In genomic region chr2:181656450-181657261, GRCh38 we compare ENCODE assay signal across 1 cellular context.
TF ChIP-seq lines count a peak whose summit lies in the region.

TSS of gene CERKL (minus strand) at chr2:181657105. CDS start at chr2:181657006, 99 bp downstream.

TF ChIP-seq in SK-N-SH, 30 proteins besides CTCF, POLR2A, EP300 and RAD21 (continued from another document):
- TF ChIP-seq USF1 (IDR thresholded peaks at IDR 0.05; ENCODE audit: borderline replicate concordance, low read depth) (no peak), EZH2phosphoT487 (IDR thresholded peaks at IDR 0.05; ENCODE audit: borderline replicate concordance, low read depth) (no peak), FOXJ3 (CRISPR knock-in tag; IDR thresholded peaks at IDR 0.05) (no peak), ELF1 (IDR thresholded peaks at IDR 0.05) (no peak)
TF ChIP-seq in SK-N-SH: peak in this region for 0.
